Comparison of ENCODE assay signal across 1 cellular context in genomic region chr19:48874309-48875135, GRCh38.
TF ChIP-seq lines count a peak whose summit lies in the region.

No MANE protein-coding gene starts in this region.

TF ChIP-seq in K562, 482 proteins besides CTCF, POLR2A, EP300 and RAD21 (continued from another document and continues in another):
- TF ChIP-seq, protein P1, sequence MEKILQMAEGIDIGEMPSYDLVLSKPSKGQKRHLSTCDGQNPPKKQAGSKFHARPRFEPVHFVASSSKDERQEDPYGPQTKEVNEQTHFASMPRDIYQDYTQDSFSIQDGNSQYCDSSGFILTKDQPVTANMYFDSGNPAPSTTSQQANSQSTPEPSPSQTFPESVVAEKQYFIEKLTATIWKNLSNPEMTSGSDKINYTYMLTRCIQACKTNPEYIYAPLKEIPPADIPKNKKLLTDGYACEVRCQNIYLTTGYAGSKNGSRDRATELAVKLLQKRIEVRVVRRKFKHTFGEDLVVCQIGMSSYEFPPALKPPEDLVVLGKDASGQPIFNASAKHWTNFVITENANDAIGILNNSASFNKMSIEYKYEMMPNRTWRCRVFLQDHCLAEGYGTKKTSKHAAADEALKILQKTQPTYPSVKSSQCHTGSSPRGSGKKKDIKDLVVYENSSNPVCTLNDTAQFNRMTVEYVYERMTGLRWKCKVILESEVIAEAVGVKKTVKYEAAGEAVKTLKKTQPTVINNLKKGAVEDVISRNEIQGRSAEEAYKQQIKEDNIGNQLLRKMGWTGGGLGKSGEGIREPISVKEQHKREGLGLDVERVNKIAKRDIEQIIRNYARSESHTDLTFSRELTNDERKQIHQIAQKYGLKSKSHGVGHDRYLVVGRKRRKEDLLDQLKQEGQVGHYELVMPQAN (IDR thresholded peaks at IDR 0.05; ENCODE audit: borderline replicate concordance): peak; percentile 36; the same call in 1 of the 2 replicates
- TF ChIP-seq MAFF (IDR thresholded peaks at IDR 0.05; ENCODE audit: low read length): no peak
- TF ChIP-seq JUNB (CRISPR knock-in tag; conservative IDR thresholded peaks at IDR 0.05): peak; percentile 13; the same call in 1 of the 2 replicates
- TF ChIP-seq POLR2G (IDR thresholded peaks at IDR 0.05; ENCODE audit: low read depth, low read length): peak; percentile 66; the same call in 1 of the 2 replicates
- TF ChIP-seq MCM7 (IDR thresholded peaks at IDR 0.05): no peak
- TF ChIP-seq ZFX (CRISPR knock-in tag; IDR thresholded peaks at IDR 0.05): no peak
- TF ChIP-seq ZNF431 (CRISPR knock-in tag; IDR thresholded peaks at IDR 0.05): no peak
- no peak for TF ChIP-seq POLR3G (IDR thresholded peaks at IDR 0.05; ENCODE audit: extremely low read depth, insufficient read length, insufficient replicate concordance)
- TF ChIP-seq ZC3H8 (IDR thresholded peaks at IDR 0.05): no peak
- TF ChIP-seq KDM5B (IDR thresholded peaks at IDR 0.05; ENCODE audit: insufficient replicate concordance, low read depth, low read length): peak; percentile 61
- TF ChIP-seq, protein P2, sequence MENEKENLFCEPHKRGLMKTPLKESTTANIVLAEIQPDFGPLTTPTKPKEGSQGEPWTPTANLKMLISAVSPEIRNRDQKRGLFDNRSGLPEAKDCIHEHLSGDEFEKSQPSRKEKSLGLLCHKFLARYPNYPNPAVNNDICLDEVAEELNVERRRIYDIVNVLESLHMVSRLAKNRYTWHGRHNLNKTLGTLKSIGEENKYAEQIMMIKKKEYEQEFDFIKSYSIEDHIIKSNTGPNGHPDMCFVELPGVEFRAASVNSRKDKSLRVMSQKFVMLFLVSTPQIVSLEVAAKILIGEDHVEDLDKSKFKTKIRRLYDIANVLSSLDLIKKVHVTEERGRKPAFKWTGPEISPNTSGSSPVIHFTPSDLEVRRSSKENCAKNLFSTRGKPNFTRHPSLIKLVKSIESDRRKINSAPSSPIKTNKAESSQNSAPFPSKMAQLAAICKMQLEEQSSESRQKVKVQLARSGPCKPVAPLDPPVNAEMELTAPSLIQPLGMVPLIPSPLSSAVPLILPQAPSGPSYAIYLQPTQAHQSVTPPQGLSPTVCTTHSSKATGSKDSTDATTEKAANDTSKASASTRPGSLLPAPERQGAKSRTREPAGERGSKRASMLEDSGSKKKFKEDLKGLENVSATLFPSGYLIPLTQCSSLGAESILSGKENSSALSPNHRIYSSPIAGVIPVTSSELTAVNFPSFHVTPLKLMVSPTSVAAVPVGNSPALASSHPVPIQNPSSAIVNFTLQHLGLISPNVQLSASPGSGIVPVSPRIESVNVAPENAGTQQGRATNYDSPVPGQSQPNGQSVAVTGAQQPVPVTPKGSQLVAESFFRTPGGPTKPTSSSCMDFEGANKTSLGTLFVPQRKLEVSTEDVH (IDR thresholded peaks at IDR 0.05; ENCODE audit: low read depth, partially characterized antibody): no peak
- TF ChIP-seq MLX (CRISPR knock-in tag; conservative IDR thresholded peaks at IDR 0.05): no peak
- TF ChIP-seq TOE1 (IDR thresholded peaks at IDR 0.05; ENCODE audit: borderline replicate concordance): no peak
- TF ChIP-seq TOE1 (CRISPR knock-in tag; IDR thresholded peaks at IDR 0.05; ENCODE audit: borderline replicate concordance, low read depth): no peak
- TF ChIP-seq, protein P3, sequence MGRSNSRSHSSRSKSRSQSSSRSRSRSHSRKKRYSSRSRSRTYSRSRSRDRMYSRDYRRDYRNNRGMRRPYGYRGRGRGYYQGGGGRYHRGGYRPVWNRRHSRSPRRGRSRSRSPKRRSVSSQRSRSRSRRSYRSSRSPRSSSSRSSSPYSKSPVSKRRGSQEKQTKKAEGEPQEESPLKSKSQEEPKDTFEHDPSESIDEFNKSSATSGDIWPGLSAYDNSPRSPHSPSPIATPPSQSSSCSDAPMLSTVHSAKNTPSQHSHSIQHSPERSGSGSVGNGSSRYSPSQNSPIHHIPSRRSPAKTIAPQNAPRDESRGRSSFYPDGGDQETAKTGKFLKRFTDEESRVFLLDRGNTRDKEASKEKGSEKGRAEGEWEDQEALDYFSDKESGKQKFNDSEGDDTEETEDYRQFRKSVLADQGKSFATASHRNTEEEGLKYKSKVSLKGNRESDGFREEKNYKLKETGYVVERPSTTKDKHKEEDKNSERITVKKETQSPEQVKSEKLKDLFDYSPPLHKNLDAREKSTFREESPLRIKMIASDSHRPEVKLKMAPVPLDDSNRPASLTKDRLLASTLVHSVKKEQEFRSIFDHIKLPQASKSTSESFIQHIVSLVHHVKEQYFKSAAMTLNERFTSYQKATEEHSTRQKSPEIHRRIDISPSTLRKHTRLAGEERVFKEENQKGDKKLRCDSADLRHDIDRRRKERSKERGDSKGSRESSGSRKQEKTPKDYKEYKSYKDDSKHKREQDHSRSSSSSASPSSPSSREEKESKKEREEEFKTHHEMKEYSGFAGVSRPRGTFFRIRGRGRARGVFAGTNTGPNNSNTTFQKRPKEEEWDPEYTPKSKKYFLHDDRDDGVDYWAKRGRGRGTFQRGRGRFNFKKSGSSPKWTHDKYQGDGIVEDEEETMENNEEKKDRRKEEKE (IDR thresholded peaks at IDR 0.05; ENCODE audit: borderline replicate concordance in 1 of 2, control insufficient read depth in 1 of 2, low read depth in 2 of 2, low read length in 1 of 2): no peak
- TF ChIP-seq ZNF408 (CRISPR knock-in tag; IDR thresholded peaks at IDR 0.05; ENCODE audit: low read depth): no peak
- no peak for TF ChIP-seq KAT2B (IDR thresholded peaks at IDR 0.05; ENCODE audit: low read depth, low read length)
- TF ChIP-seq ZEB2 (IDR thresholded peaks at IDR 0.05): no peak; the same call in 1 of the 2 replicates
- no peak; the same call in 1 of the 2 replicates for TF ChIP-seq POLR2AphosphoS2 (IDR thresholded peaks at IDR 0.05; ENCODE audit: low read length)
- no peak for TF ChIP-seq ZNF507 (tag; conservative IDR thresholded peaks at IDR 0.05)
- no peak for TF ChIP-seq ZNF143 (CRISPR knock-in tag; IDR thresholded peaks at IDR 0.05)
- 0 out of 4 replicates have a peak, but pooled peaks of 1 of the 2 experiments have one; percentile 11 for TF ChIP-seq MAZ (CRISPR knock-in tag; conservative IDR thresholded peaks at IDR 0.05 in 1 of 2, IDR thresholded peaks at IDR 0.05 in 1 of 2)
- TF ChIP-seq FOXK1 (CRISPR knock-in tag; IDR thresholded peaks at IDR 0.05; ENCODE audit: borderline replicate concordance): no peak
- no peak for TF ChIP-seq TBL1XR1 (IDR thresholded peaks at IDR 0.05; ENCODE audit: low read length in 2 of 2)
- TF ChIP-seq GTF2A2 (tag; IDR thresholded peaks at IDR 0.05): no peak
- TF ChIP-seq, protein P4, sequence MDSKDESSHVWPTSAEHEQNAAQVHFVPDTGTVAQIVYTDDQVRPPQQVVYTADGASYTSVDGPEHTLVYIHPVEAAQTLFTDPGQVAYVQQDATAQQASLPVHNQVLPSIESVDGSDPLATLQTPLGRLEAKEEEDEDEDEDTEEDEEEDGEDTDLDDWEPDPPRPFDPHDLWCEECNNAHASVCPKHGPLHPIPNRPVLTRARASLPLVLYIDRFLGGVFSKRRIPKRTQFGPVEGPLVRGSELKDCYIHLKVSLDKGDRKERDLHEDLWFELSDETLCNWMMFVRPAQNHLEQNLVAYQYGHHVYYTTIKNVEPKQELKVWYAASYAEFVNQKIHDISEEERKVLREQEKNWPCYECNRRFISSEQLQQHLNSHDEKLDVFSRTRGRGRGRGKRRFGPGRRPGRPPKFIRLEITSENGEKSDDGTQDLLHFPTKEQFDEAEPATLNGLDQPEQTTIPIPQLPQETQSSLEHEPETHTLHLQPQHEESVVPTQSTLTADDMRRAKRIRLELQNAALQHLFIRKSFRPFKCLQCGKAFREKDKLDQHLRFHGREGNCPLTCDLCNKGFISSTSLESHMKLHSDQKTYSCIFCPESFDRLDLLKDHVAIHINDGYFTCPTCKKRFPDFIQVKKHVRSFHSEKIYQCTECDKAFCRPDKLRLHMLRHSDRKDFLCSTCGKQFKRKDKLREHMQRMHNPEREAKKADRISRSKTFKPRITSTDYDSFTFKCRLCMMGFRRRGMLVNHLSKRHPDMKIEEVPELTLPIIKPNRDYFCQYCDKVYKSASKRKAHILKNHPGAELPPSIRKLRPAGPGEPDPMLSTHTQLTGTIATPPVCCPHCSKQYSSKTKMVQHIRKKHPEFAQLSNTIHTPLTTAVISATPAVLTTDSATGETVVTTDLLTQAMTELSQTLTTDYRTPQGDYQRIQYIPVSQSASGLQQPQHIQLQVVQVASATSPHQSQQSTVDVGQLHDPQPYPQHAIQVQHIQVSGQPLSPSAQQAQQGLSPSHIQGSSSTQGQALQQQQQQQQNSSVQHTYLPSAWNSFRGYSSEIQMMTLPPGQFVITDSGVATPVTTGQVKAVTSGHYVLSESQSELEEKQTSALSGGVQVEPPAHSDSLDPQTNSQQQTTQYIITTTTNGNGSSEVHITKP (IDR thresholded peaks at IDR 0.05; ENCODE audit: partially characterized antibody): no peak
- TF ChIP-seq, protein P5, sequence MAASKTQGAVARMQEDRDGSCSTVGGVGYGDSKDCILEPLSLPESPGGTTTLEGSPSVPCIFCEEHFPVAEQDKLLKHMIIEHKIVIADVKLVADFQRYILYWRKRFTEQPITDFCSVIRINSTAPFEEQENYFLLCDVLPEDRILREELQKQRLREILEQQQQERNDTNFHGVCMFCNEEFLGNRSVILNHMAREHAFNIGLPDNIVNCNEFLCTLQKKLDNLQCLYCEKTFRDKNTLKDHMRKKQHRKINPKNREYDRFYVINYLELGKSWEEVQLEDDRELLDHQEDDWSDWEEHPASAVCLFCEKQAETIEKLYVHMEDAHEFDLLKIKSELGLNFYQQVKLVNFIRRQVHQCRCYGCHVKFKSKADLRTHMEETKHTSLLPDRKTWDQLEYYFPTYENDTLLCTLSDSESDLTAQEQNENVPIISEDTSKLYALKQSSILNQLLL (CRISPR knock-in tag; IDR thresholded peaks at IDR 0.05; ENCODE audit: borderline replicate concordance): no peak
- no peak for TF ChIP-seq WHSC1 (IDR thresholded peaks at IDR 0.05; ENCODE audit: low read length)
- no peak for TF ChIP-seq DMBX1 (CRISPR knock-in tag; IDR thresholded peaks at IDR 0.05; ENCODE audit: borderline replicate concordance)
- peak; percentile 17 for TF ChIP-seq AFF4 (CRISPR knock-in tag; IDR thresholded peaks at IDR 0.05)
- no peak for TF ChIP-seq ZFPM2 (CRISPR knock-in tag; IDR thresholded peaks at IDR 0.05)
- TF ChIP-seq ETS2 (tag; IDR thresholded peaks at IDR 0.05; ENCODE audit: borderline replicate concordance, poor library complexity, severe bottlenecking): no peak
- no peak for TF ChIP-seq IRF2 (CRISPR knock-in tag; IDR thresholded peaks at IDR 0.05)
- no peak for TF ChIP-seq ZNF79 (CRISPR knock-in tag; IDR thresholded peaks at IDR 0.05; ENCODE audit: low read depth)
- TF ChIP-seq CBX2 (IDR thresholded peaks at IDR 0.05; ENCODE audit: insufficient read depth, low read length, poor library complexity, severe bottlenecking): no peak
- no peak for TF ChIP-seq ZNF583 (CRISPR knock-in tag; IDR thresholded peaks at IDR 0.05)
- TF ChIP-seq HDAC8 (tag; IDR thresholded peaks at IDR 0.05): no peak
- TF ChIP-seq SRSF9 (IDR thresholded peaks at IDR 0.05; ENCODE audit: borderline replicate concordance, low read depth, low read length): no peak
- no peak for TF ChIP-seq ZNF232 (CRISPR knock-in tag; IDR thresholded peaks at IDR 0.05)
- no peak for TF ChIP-seq HIVEP1 (CRISPR knock-in tag; IDR thresholded peaks at IDR 0.05)
- TF ChIP-seq HOXB6 (CRISPR knock-in tag; IDR thresholded peaks at IDR 0.05; ENCODE audit: borderline replicate concordance): no peak
- no peak for TF ChIP-seq NFXL1 (CRISPR knock-in tag; IDR thresholded peaks at IDR 0.05)
- TF ChIP-seq CC2D1A (IDR thresholded peaks at IDR 0.05): no peak
- no peak for TF ChIP-seq SMAD2 (IDR thresholded peaks at IDR 0.05; ENCODE audit: low read depth, low read length)
- TF ChIP-seq, protein P6, sequence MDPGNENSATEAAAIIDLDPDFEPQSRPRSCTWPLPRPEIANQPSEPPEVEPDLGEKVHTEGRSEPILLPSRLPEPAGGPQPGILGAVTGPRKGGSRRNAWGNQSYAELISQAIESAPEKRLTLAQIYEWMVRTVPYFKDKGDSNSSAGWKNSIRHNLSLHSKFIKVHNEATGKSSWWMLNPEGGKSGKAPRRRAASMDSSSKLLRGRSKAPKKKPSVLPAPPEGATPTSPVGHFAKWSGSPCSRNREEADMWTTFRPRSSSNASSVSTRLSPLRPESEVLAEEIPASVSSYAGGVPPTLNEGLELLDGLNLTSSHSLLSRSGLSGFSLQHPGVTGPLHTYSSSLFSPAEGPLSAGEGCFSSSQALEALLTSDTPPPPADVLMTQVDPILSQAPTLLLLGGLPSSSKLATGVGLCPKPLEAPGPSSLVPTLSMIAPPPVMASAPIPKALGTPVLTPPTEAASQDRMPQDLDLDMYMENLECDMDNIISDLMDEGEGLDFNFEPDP (CRISPR knock-in tag; IDR thresholded peaks at IDR 0.05): 0 out of 2 replicates have a peak, but pooled peaks have one; percentile 49
- no peak for TF ChIP-seq ATF1 (CRISPR knock-in tag; IDR thresholded peaks at IDR 0.05)
- no peak for TF ChIP-seq ATF1 (tag; IDR thresholded peaks at IDR 0.05)
